Comparison of ENCODE assay signal across 1 cellular context in the genomic region with DNA sequence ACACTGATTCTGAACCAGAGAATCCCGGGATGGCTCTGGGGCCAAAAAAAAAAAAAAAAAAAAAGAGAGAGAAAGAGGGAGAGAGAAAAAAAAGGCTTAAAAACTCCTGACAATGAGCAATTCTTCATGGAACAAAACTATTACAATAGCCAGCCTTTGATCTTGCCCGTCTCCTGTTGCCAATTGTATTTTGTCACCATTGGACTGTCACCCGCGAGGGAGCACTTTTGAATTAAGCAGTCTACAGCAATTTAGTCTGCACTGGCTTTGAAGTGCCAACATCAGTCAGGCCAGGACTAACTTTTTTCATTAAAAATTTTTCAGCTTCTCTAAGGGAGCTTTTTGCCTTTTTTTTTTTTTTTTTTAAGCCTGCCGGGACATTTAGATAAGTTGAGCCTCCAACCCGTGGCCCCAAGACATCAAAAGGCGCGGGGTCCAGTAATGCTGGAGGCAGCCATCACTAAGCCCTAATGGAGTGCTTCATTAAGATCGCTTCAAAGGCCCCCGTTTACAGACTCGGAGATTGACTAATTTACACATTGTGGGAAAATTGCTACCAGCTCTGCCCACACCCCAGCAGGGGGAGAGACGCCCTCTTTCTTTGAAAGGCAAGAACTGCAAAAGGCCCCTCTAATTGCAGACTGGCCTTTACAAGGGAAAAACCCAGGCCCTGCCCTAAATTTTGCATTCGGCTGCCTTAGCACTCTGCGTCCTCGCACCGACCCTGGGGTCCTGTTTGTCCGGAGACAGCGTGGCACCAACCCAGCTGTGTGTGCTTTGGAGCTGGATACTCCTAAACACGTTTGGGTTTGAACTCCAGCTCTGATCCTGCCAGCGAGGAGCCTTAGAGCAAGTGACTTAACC.
TF ChIP-seq lines count a peak whose summit lies in the region.

No MANE protein-coding gene starts in this region.

TF ChIP-seq in IMR-90, 13 proteins besides CTCF, POLR2A, EP300 and RAD21 (continued from another document):
- TF ChIP-seq, protein P1, sequence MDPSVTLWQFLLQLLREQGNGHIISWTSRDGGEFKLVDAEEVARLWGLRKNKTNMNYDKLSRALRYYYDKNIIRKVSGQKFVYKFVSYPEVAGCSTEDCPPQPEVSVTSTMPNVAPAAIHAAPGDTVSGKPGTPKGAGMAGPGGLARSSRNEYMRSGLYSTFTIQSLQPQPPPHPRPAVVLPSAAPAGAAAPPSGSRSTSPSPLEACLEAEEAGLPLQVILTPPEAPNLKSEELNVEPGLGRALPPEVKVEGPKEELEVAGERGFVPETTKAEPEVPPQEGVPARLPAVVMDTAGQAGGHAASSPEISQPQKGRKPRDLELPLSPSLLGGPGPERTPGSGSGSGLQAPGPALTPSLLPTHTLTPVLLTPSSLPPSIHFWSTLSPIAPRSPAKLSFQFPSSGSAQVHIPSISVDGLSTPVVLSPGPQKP (IDR thresholded peaks at IDR 0.05; ENCODE audit: borderline replicate concordance, low read depth, low read length) = no peak
